ENCODE assay signal across 4 cellular contexts in genomic region chr6:110802175-110802574, GRCh38. TPM values are rescaled to one million over a fixed set of nuclear protein-coding genes. Genes with fewer than 3 reads are reported as not detected.
DNase-seq lines count a peak whose midpoint lies in the region; ATAC-seq, FAIRE-seq and TF ChIP-seq lines count a peak whose summit lies in the region.
"Not testable (repeated sequence)": the region's sequence is repeated elsewhere in the genome, so short reads cannot be mapped to it uniquely, and the experiment has no call there.

No MANE protein-coding gene starts in this region.

- not testable (repeated sequence) for H3K4me3 ChIP-seq in HEK293 (ENCODE audit: low read depth, low read length); OCI-LY7 (ENCODE audit: low read depth, low read length, poor library complexity, severe bottlenecking); K562
- peak overlapping the region; percentile 23 for H3K4me3 ChIP-seq in endodermal cell (ENCODE audit: low read length)

- H4K20me1 ChIP-seq in OCI-LY7 (ENCODE audit: insufficient read depth, low read length); K562 (replicated peaks; ENCODE audit: control insufficient read depth, insufficient read depth, low read length): not testable (repeated sequence)

- H3K4me3 Mint-ChIP-seq in endodermal cell, result not testable (repeated sequence)

- peaks cover 21% of the 10 kb centered on the region for H3K9me3 Mint-ChIP-seq in endodermal cell

- intact Hi-C loops in OCI-LY7 (cut with micrococcal nuclease; ENCODE audit: unreplicated experiment); K562 (cut with micrococcal nuclease): not testable (repeated sequence)

- H3K9me2 ChIP-seq in OCI-LY7 (ENCODE audit: insufficient read depth, low read length), result not testable (repeated sequence)

- POLR2A ChIA-PET in HEK293 (lab: Yijun Ruan, JAX); OCI-LY7 (lab: Charles Lee): not testable (repeated sequence)
- POLR2A ChIA-PET in K562 (lab: Yijun Ruan, JAX), result interaction anchor here (2.0 kb wide), 1 partner anchor 13 kb away, joined by 12 read pairs; the partner anchor contains the start of gene CDK19

- FAIRE-seq in K562 (lab: Jason Lieb, UNC), result not testable (repeated sequence)

- not testable (repeated sequence) for H3K4me1 ChIP-seq in HEK293 (ENCODE audit: control insufficient read depth, insufficient read depth, low read length); K562 (replicated peaks in 1 of 2; ENCODE audit: control insufficient read depth in 2 of 2, insufficient read depth in 2 of 2, low read length in 2 of 2); endodermal cell (ENCODE audit: control insufficient read depth, insufficient read depth, low read length)
- peaks cover 49% of the 10 kb centered on the region for H3K4me1 ChIP-seq in OCI-LY7 (ENCODE audit: insufficient read depth, low read length, poor library complexity, severe bottlenecking)

- not testable (repeated sequence) for H3K9me1 ChIP-seq in K562 (ENCODE audit: control insufficient read depth, insufficient read depth, low read length)

- 58% methylated on average over 3 of the region's 3 CpGs for WGBS in K562 (ENCODE audit: insufficient coverage, low coverage, missing lambda C conversion rate)
- WGBS in endodermal cell (ENCODE audit: insufficient coverage in 1 of 2, insufficient read length in 1 of 2), 2 experiments, result 92 to 98% methylated on average over 2 of the region's 3 CpGs

- TF ChIP-seq CTCF in HEK293 (tag by site-specific recombination; IDR thresholded peaks at IDR 0.05); OCI-LY7 (conservative IDR thresholded peaks at IDR 0.05; ENCODE audit: low read length); K562 (IDR thresholded peaks at IDR 0.05 in 2 of 3, conservative IDR thresholded peaks at IDR 0.05 in 1 of 3; ENCODE audit: insufficient read depth in 2 of 3, low read depth in 1 of 3, low read length in 3 of 3); endodermal cell (conservative IDR thresholded peaks at IDR 0.05): not testable (repeated sequence)

- H3K4me2 ChIP-seq in OCI-LY7 (ENCODE audit: low read length); K562 (ENCODE audit: insufficient read depth, low read length): not testable (repeated sequence)

- H3K4me1 Mint-ChIP-seq in endodermal cell, result not testable (repeated sequence)

- not testable (repeated sequence) for H3K9me3 ChIP-seq in HEK293 (ENCODE audit: control insufficient read depth, insufficient read depth, low read depth, low read length); K562 (replicated peaks; ENCODE audit: control insufficient read depth, insufficient read depth, low read depth, low read length)
- peaks cover 19% of the 10 kb centered on the region for H3K9me3 ChIP-seq in OCI-LY7 (ENCODE audit: low read length)
- H3K9me3 ChIP-seq in endodermal cell (ENCODE audit: control insufficient read depth, low read length), result peaks cover 23% of the 10 kb centered on the region

- TF ChIP-seq RAD21 in K562 (CRISPR knock-in tag; conservative IDR thresholded peaks at IDR 0.05 in 1 of 2, IDR thresholded peaks at IDR 0.05 in 1 of 2), result not testable (repeated sequence)

- ATAC-seq in K562, result not testable (repeated sequence)

- not testable (repeated sequence) for DNase-seq in OCI-LY7 (ENCODE audit: low spot score); K562 (ENCODE audit: extremely low read depth in 1 of 4, low spot score in 3 of 4); endodermal cell

- not testable (repeated sequence) for H3K9ac ChIP-seq in K562 (ENCODE audit: insufficient read depth in 1 of 2, low read depth in 2 of 2, low read length in 2 of 2); endodermal cell (ENCODE audit: extremely low read depth, low read length, poor library complexity, severe bottlenecking)

- in situ Hi-C loops in K562 (cut with MboI), result not testable (repeated sequence)

- not testable (repeated sequence) for H3K27me3 ChIP-seq in K562 (ENCODE audit: control insufficient read depth in 2 of 2, insufficient read depth in 2 of 2, low read length in 2 of 2); endodermal cell (ENCODE audit: control insufficient read depth, insufficient read depth, low read length, poor library complexity, severe bottlenecking)

- peaks cover 95% of the 10 kb centered on the region for H3K79me2 ChIP-seq in OCI-LY7 (ENCODE audit: insufficient read depth, low read depth, low read length)
- H3K79me2 ChIP-seq in K562 (ENCODE audit: control insufficient read depth, insufficient read depth, low read length), result not testable (repeated sequence)

- not testable (repeated sequence) for H2AFZ ChIP-seq in OCI-LY7 (ENCODE audit: low read length); K562 (ENCODE audit: low read depth, low read length)

- not testable (repeated sequence) for H3K27ac ChIP-seq in HEK293 (ENCODE audit: extremely low read depth, low read depth, low read length); OCI-LY7 (ENCODE audit: low read depth, low read length, poor library complexity, severe bottlenecking); K562 (ENCODE audit: extremely low read depth, low read depth, low read length); endodermal cell (ENCODE audit: low read depth, low read length)

- peaks cover 25% of the 10 kb centered on the region for H3K36me3 Mint-ChIP-seq in endodermal cell (ENCODE audit: low read depth)

- H3K36me3 ChIP-seq in HEK293 (ENCODE audit: control insufficient read depth in 2 of 2, insufficient read depth in 1 of 2, low read length in 2 of 2); K562 (ENCODE audit: control insufficient read depth, insufficient read depth, low read length); endodermal cell (ENCODE audit: control insufficient read depth, insufficient read depth, low read length): not testable (repeated sequence)
- H3K36me3 ChIP-seq in OCI-LY7 (ENCODE audit: insufficient read depth, low read length), result peaks cover 16% of the 10 kb centered on the region

- not testable (repeated sequence) for TF ChIP-seq POLR2A in K562 (conservative IDR thresholded peaks at IDR 0.05)

- TSS peak; percentile 21 for BruUV-seq in OCI-LY7 (replicated peaks; lab: Mats Ljungman, UMichigan)
- not testable (repeated sequence) for BruUV-seq in K562 (replicated peaks; lab: Mats Ljungman, UMichigan)

- H3K27ac Mint-ChIP-seq in endodermal cell, result not testable (repeated sequence)

- not testable (repeated sequence) for H3K27me3 Mint-ChIP-seq in endodermal cell (ENCODE audit: insufficient read depth)

- TF ChIP-seq EP300 in K562 (IDR thresholded peaks at IDR 0.05; ENCODE audit: low read length), result not testable (repeated sequence)

- CTCF ChIA-PET in HEK293 (lab: Yijun Ruan, JAX), result interaction anchor here (0.6 kb wide), 1 partner anchor 269 kb away, joined by 4 read pairs; no protein-coding TSS in a partner anchor
- CTCF ChIA-PET in OCI-LY7 (lab: Charles Lee; ENCODE audit: unreplicated experiment); K562 (lab: Yijun Ruan, JAX; ENCODE audit: low intra/inter-chr PET ratio): not testable (repeated sequence)

TF ChIP-seq in K562, 482 proteins besides CTCF, POLR2A, EP300 and RAD21:
- TF ChIP-seq ZNF146 (CRISPR knock-in tag; IDR thresholded peaks at IDR 0.05; ENCODE audit: unreplicated experiment) (peak; percentile 79), RBM25 (IDR thresholded peaks at IDR 0.05; ENCODE audit: low read depth, low read length, severe bottlenecking) (peak; percentile 64), BCOR (IDR thresholded peaks at IDR 0.05) (0 out of 2 replicates have a peak, but pooled peaks have one; percentile 34)

RNA-seq across cellular contexts. Expression of gene CDK19, which starts 13.1 kb away (rescaled TPM):
- 15.4 and 16.3 TPM in 2 replicates for total RNA-seq in OCI-LY7 (2014; rRNA removed; shearing (Covaris generic))
- 35.6 and 40.8 TPM in 2 replicates for total RNA-seq in OCI-LY7 (2022)
- 16.2 and 38.5 TPM in 2 replicates for total RNA-seq in K562 (2011; cell fraction: chromatin; rRNA removed; ENCODE audit: low replicate concordance)
- 8.5 and 12.4 TPM in 2 replicates for total RNA-seq in K562 (2011; cell fraction: nucleolus; rRNA removed)
- total RNA-seq in K562 (2011; cell fraction: nucleoplasm; rRNA removed), result 27.5 and 37.6 TPM in 2 replicates
- total RNA-seq in K562 (2014; rRNA removed), result 3.9 and 4.1 TPM in 2 replicates
- 8.6 and 10.1 TPM in 2 replicates for total RNA-seq in K562 (2014; rRNA removed; fragmentation: Illumina TruSeq; extraction: Trizol)
- 6.2 and 6.7 TPM in 2 replicates for total RNA-seq in K562 (2015; rRNA removed; fragmentation: Illumina TruSeq; extraction: Trizol)
- 9.3 and 10.6 TPM in 2 replicates for total RNA-seq in K562 (2021)
- 15.2 and 15.4 TPM in 2 replicates for polyA plus RNA-seq in K562 (2011; rRNA removed)
- polyA plus RNA-seq in K562 (2011; cell fraction: cytosol; rRNA removed), result 2.8 and 7.8 TPM in 2 replicates
- 10.1 and 14.7 TPM in 2 replicates for polyA plus RNA-seq in K562 (2011; cell fraction: nucleus; rRNA removed)
- polyA plus RNA-seq in K562 (2012), result 8.9 and 16.6 TPM in 2 replicates
- 8.8 and 9.0 TPM in 2 replicates for polyA plus RNA-seq in K562 (2014; fragmentation: Illumina TruSeq; extraction: Trizol)
- polyA plus RNA-seq in K562 (2014; fragmentation: Nextera tagmentation; extraction: Ambion mirVana), result 1 to 10 TPM; 3.8 to 4.0 TPM
- 7.4 and 8.4 TPM in 2 replicates for polyA plus RNA-seq in K562 (2014; rRNA removed)
- polyA minus RNA-seq in K562 (2011; rRNA and poly(A)+ RNA removed), result 9.9 and 13.3 TPM in 2 replicates
- 3.5 and 4.3 TPM in 2 replicates for polyA minus RNA-seq in K562 (2011; cell fraction: cytosol; rRNA and poly(A)+ RNA removed)
- polyA minus RNA-seq in K562 (2011; cell fraction: nucleus; rRNA and poly(A)+ RNA removed), result 4.0 and 7.8 TPM in 2 replicates
- total RNA-seq in endodermal cell, result 10 to 100 TPM; 16.8 to 20.8 TPM
- 24.6 TPM for polyA plus RNA-seq in endodermal cell (2013, experiment 1 of 2)
- 25.8 TPM for polyA plus RNA-seq in endodermal cell (2013, experiment 2 of 2)
